13 cellular contexts compared by ENCODE assay signal in genomic region chr10:107163086-107163880, GRCh38. TPM values are rescaled to one million over a fixed set of nuclear protein-coding genes. Genes with fewer than 3 reads are reported as not detected.
DNase-seq lines count a peak whose midpoint lies in the region; ATAC-seq and TF ChIP-seq lines count a peak whose summit lies in the region.
"Had no signal": no experiment of that assay in that cellular context is flagged by ENCODE, and none has a peak within 500 bp of the region (broad histone marks: within the 10 kb centered on the region; RNA-seq: fewer than 3 reads in every experiment).

No MANE protein-coding gene starts in this region.

- H2BK120ac ChIP-seq in mesendoderm (ENCODE audit: low read depth, low read length), result no peak overlapping the region
- no peak overlapping the region for H2BK120ac ChIP-seq in mesenchymal stem cell (ENCODE audit: low read depth, low read length)

- TF ChIP-seq POLR2A in esophagus squamous epithelium (IDR thresholded peaks at IDR 0.05), result no peak

- H3K4me1 ChIP-seq in esophagus squamous epithelium (peaks cover 0 to 13% (median 0%) of the 10 kb centered on the region in 3 donors), mesendoderm (ENCODE audit: control insufficient read depth, low read depth, low read length) (no peaks in the 10 kb centered on the region), lower lobe of right lung (no peaks in the 10 kb centered on the region), mesenchymal stem cell (ENCODE audit: control insufficient read depth, insufficient read depth, low read depth, low read length) (peaks cover 10% of the 10 kb centered on the region)

- H4K5ac ChIP-seq in mesendoderm (ENCODE audit: low read length), result no peak overlapping the region

- H2BK12ac ChIP-seq in mesenchymal stem cell (ENCODE audit: low read length in 2 of 2), result no peak overlapping the region

- H4K91ac ChIP-seq in mesenchymal stem cell (ENCODE audit: low read length), result no peak overlapping the region

- H3K4ac ChIP-seq in mesendoderm (ENCODE audit: low read depth, low read length) (no peak overlapping the region), mesenchymal stem cell (ENCODE audit: low read depth in 1 of 2, low read length in 2 of 2) (no peak overlapping the region)

- DNase-seq in WERI-Rb-1 (no peak), esophagus squamous epithelium (lab: John Stamatoyannopoulos, UW) (no peak), mesendoderm (peak; percentile 48), lower lobe of right lung (no peak), NCI-H524 treated with DMSO at 0.1 percent for 48 hours (lab: John Stamatoyannopoulos, UW) (no peak), mesenchymal stem cell (no peak)
- DNase-seq: amniotic stem cell; KBM-7; NCI-H2029; stimulated activated CD4-positive, alpha-beta T cell treated with anti-CD3 and anti-CD28 coated beads, Interleukin-4, amount 100 ng/mL, for 24 hours had no signal

- H3K56ac ChIP-seq in mesendoderm (ENCODE audit: low read length), result no peak overlapping the region

- H3K9me3 ChIP-seq in WERI-Rb-1 (ENCODE audit: severe bottlenecking) (no peaks in the 10 kb centered on the region), esophagus squamous epithelium (no peaks in the 10 kb centered on the region), lower lobe of right lung (no peaks in the 10 kb centered on the region), mesenchymal stem cell (ENCODE audit: control insufficient read depth, low read length) (no peaks in the 10 kb centered on the region)

- H2BK15ac ChIP-seq in mesendoderm (replicated peaks; ENCODE audit: low read depth), result no peak overlapping the region
- H2BK15ac ChIP-seq in mesenchymal stem cell (ENCODE audit: low read depth, poor library complexity, severe bottlenecking), result no peak overlapping the region

- WGBS in esophagus squamous epithelium, 2 donors, result 19 to 25% methylated on average over 5 to 7 of the region's 7 CpGs
- WGBS in mesendoderm (ENCODE audit: extremely low coverage, insufficient coverage, low lambda C conversion rate), result no CpG with 5 or more reads among the region's 7 CpGs
- 58% methylated on average over 4 of the region's 7 CpGs for WGBS in mesenchymal stem cell

- TF ChIP-seq CTCF in WERI-Rb-1 (IDR thresholded peaks at IDR 0.05; ENCODE audit: low read depth, low read length), result no peak
- TF ChIP-seq CTCF in esophagus squamous epithelium (IDR thresholded peaks at IDR 0.05), result no peak
- TF ChIP-seq CTCF in lower lobe of right lung (IDR thresholded peaks at IDR 0.05), result no peak

- H2AK5ac ChIP-seq in mesendoderm (ENCODE audit: low read length), result no peak overlapping the region
- no peak overlapping the region for H2AK5ac ChIP-seq in mesenchymal stem cell (ENCODE audit: low read length, severe bottlenecking)

- H3K4me3 ChIP-seq in WERI-Rb-1 (ENCODE audit: low read depth, low read length), result peak overlapping the region; percentile 73
- peak overlapping the region in 3 of 4 donors; percentile 26 to 62 (median 44) for H3K4me3 ChIP-seq in esophagus squamous epithelium
- no peak overlapping the region for H3K4me3 ChIP-seq in mesendoderm (ENCODE audit: low read length)
- H3K4me3 ChIP-seq in lower lobe of right lung, result no peak overlapping the region
- H3K4me3 ChIP-seq in mesenchymal stem cell (ENCODE audit: insufficient read depth in 1 of 2, low read depth in 1 of 2, low read length in 2 of 2), result no peak overlapping the region

- H3K79me2 ChIP-seq in mesendoderm (ENCODE audit: control insufficient read depth, insufficient read depth, low read length), result no peaks in the 10 kb centered on the region

- H3K27me3 ChIP-seq in WERI-Rb-1 (ENCODE audit: insufficient read depth, low read depth, severe bottlenecking), result peaks cover 22% of the 10 kb centered on the region
- peaks cover 0 to 61% (median 0%) of the 10 kb centered on the region in 4 donors for H3K27me3 ChIP-seq in esophagus squamous epithelium
- H3K27me3 ChIP-seq in mesendoderm (ENCODE audit: insufficient read depth, low read length, poor library complexity), result peaks cover 5% of the 10 kb centered on the region
- peaks cover 35% of the 10 kb centered on the region for H3K27me3 ChIP-seq in lower lobe of right lung (ENCODE audit: low read depth)
- H3K27me3 ChIP-seq in mesenchymal stem cell (ENCODE audit: control insufficient read depth in 1 of 2, insufficient read depth in 1 of 2, low read length in 2 of 2), result peaks cover 24 to 46% of the 10 kb centered on the region in 2 experiments

- ATAC-seq in GM18502 (IDR thresholded peaks at IDR 0.05; ENCODE audit: poor library complexity, unreplicated experiment) (no peak), lower lobe of right lung (no peak)

- no peaks in the 10 kb centered on the region for H3K79me1 ChIP-seq in mesendoderm (ENCODE audit: low read length)
- H3K79me1 ChIP-seq in mesenchymal stem cell (replicated peaks; ENCODE audit: low read length, poor library complexity, severe bottlenecking), result no peaks in the 10 kb centered on the region

- H3K27ac ChIP-seq in WERI-Rb-1, result no peak overlapping the region
- peak overlapping the region in 1 of 4 donors; percentile 29 for H3K27ac ChIP-seq in esophagus squamous epithelium
- no peak overlapping the region for H3K27ac ChIP-seq in mesendoderm (ENCODE audit: low read depth, low read length)
- peak overlapping the region; percentile 50 for H3K27ac ChIP-seq in temporal lobe (ENCODE audit: low read depth, low read length)
- H3K27ac ChIP-seq in lower lobe of right lung, result no peak overlapping the region
- H3K27ac ChIP-seq in mesenchymal stem cell (ENCODE audit: low read length, poor library complexity, severe bottlenecking), result no peak overlapping the region

- H3K4me2 ChIP-seq in mesendoderm (ENCODE audit: low read length), result peak overlapping the region; percentile 27
- no peak overlapping the region for H3K4me2 ChIP-seq in mesenchymal stem cell (ENCODE audit: low read length, poor library complexity, severe bottlenecking)

- H3K23ac ChIP-seq in mesendoderm (ENCODE audit: low read length), result no peak overlapping the region
- H3K23ac ChIP-seq in mesenchymal stem cell (ENCODE audit: low read length in 2 of 2), result no peak overlapping the region

- H3K9ac ChIP-seq in mesendoderm (ENCODE audit: low read length) (no peak overlapping the region), mesenchymal stem cell (ENCODE audit: low read length) (no peak overlapping the region)

- no peak overlapping the region for H2BK5ac ChIP-seq in mesendoderm (ENCODE audit: low read length)
- no peak overlapping the region for H2BK5ac ChIP-seq in mesenchymal stem cell (ENCODE audit: low read depth, low read length, poor library complexity, severe bottlenecking)

- intact Hi-C loops in esophagus squamous epithelium (cut with DNase I) (no loop called here), lower lobe of right lung (cut with DNase I) (no loop called here)

- no peak overlapping the region for H3K14ac ChIP-seq in mesenchymal stem cell (ENCODE audit: low read length in 2 of 2)

- H2AFZ ChIP-seq in mesenchymal stem cell (ENCODE audit: low read depth, low read length), result no peak overlapping the region

- H3K36me3 ChIP-seq in WERI-Rb-1 (no peaks in the 10 kb centered on the region), esophagus squamous epithelium (no peaks in the 10 kb centered on the region), mesendoderm (ENCODE audit: control insufficient read depth, insufficient read depth, low read length) (no peaks in the 10 kb centered on the region), lower lobe of right lung (no peaks in the 10 kb centered on the region), mesenchymal stem cell (ENCODE audit: control insufficient read depth in 1 of 2, insufficient read depth in 2 of 2, low read depth in 1 of 2, low read length in 2 of 2) (no peaks in the 10 kb centered on the region)

- H4K8ac ChIP-seq in mesendoderm (ENCODE audit: low read depth, low read length) (no peak overlapping the region), mesenchymal stem cell (ENCODE audit: low read length) (no peak overlapping the region)

- H3K18ac ChIP-seq in mesendoderm (ENCODE audit: low read length) (no peak overlapping the region), mesenchymal stem cell (ENCODE audit: low read depth in 1 of 2, low read length in 2 of 2) (no peak overlapping the region)

RNA-seq across cellular contexts. Expression of gene SORCS1, which starts 1.2 kb away (rescaled TPM):
- 1 to 10 TPM in 2 of 4 donors, under 1 TPM in 1, not detected in 1; 0.88 to 4.8 (median 1.4) TPM for total RNA-seq in esophagus squamous epithelium
- polyA plus RNA-seq in mesendoderm (2013, experiment 1 of 2), result 0.83 TPM
- polyA plus RNA-seq in mesendoderm (2013, experiment 2 of 2), result 0.87 TPM
- 15.2 TPM for total RNA-seq in temporal lobe
- total RNA-seq in lower lobe of right lung, result 0.15 TPM
- 0.12 TPM for polyA plus RNA-seq in mesenchymal stem cell (2013, experiment 1 of 2)
- 0.22 TPM for polyA plus RNA-seq in mesenchymal stem cell (2013, experiment 2 of 2)
- total RNA-seq: T-helper 2 cell treated with Interferon-gamma antibody and Interleukin-4, amounts not matched to agents 100 ng/mL and 5 ng/mL, for 36 hours had no signal

Comparison
In these comparisons a context has a peak if more than half of its experiments do, and no peak if none do; other contexts are left out.
1. H3K4me3 ChIP-seq: peak in WERI-Rb-1 (single experiment) and esophagus squamous epithelium (3 of 4); none in mesendoderm (single experiment), lower lobe of right lung (single experiment) and mesenchymal stem cell (0 of 2).